In the genomic region with DNA sequence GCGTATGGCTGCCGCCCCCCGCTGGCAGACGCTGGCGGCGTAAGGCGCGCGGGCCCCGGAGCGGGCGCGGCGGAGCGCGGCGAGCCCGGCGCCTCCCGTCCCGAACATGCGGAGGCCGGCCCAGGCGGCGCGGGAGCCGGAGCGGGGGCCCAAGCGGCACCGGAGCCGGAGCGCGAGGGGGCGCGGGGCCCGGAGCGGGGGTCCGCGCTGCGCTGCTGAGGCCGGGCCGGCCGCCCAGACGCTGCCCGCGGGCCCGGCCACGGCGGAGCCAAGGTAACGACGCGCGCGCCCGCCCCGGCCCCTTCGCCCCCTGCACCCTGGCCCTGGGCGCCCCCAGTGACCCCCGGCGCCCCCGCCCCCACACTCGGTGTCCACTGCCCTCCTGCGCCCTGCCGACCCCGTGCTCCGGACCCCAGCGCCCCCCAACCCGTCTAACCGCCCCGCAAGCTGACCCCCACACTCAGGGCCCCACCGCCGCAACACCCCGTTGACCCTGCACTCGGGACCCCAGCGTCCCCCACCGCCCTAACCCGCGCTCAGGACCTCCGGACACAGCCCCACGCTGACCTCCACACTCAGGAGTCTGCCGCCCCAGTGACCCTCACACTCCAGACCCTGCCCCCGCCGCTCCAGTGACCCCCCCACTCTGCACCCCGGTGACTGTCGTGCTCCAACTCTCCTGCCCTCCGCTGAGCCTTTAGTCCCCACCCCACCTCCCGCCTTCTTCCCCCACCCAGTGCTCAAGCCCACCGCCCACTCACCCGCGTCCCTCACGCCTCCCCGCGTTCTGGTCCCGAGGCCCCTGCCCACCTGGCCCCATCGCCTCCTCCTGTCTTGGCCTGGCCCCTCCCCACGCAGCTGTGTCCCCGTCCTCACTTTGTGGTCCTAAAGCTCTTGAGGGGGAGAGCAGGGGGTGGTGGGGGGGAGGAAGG, we compare ENCODE assay signal across 1 cellular context.
TF ChIP-seq lines count a peak whose summit lies in the region.

Gene CSNK1G2, plus strand, starts transcription at position 27 of the 932 bp plus-strand sequence. CDS start 28,601 bp downstream, outside the sequence.

TF ChIP-seq in HepG2, 621 proteins besides CTCF, POLR2A, EP300 and RAD21 (continued from another document and continues in another):
- TF ChIP-seq, protein P1, sequence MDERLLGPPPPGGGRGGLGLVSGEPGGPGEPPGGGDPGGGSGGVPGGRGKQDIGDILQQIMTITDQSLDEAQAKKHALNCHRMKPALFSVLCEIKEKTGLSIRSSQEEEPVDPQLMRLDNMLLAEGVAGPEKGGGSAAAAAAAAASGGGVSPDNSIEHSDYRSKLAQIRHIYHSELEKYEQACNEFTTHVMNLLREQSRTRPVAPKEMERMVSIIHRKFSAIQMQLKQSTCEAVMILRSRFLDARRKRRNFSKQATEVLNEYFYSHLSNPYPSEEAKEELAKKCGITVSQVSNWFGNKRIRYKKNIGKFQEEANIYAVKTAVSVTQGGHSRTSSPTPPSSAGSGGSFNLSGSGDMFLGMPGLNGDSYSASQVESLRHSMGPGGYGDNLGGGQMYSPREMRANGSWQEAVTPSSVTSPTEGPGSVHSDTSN (CRISPR knock-in tag; IDR thresholded peaks at IDR 0.05): no peak
- TF ChIP-seq THAP11 (CRISPR knock-in tag; IDR thresholded peaks at IDR 0.05): no peak
- no peak for TF ChIP-seq FOXO1 (CRISPR knock-in tag; IDR thresholded peaks at IDR 0.05)
- no peak for TF ChIP-seq TOPORS (CRISPR knock-in tag; IDR thresholded peaks at IDR 0.05)
- TF ChIP-seq ZNF562 (CRISPR knock-in tag; IDR thresholded peaks at IDR 0.05; ENCODE audit: borderline replicate concordance): no peak
- TF ChIP-seq WIZ (CRISPR knock-in tag; IDR thresholded peaks at IDR 0.05): no peak
- 0 out of 2 replicates have a peak, but pooled peaks have one; percentile 68 for TF ChIP-seq ZNF747 (CRISPR knock-in tag; IDR thresholded peaks at IDR 0.05; ENCODE audit: borderline replicate concordance)
- no peak for TF ChIP-seq ZNF672 (CRISPR knock-in tag; IDR thresholded peaks at IDR 0.05)
- 0 out of 2 replicates have a peak, but pooled peaks have one; percentile 14 for TF ChIP-seq ZSCAN31 (CRISPR knock-in tag; IDR thresholded peaks at IDR 0.05; ENCODE audit: low read depth)
- TF ChIP-seq ZBTB7A (CRISPR knock-in tag; IDR thresholded peaks at IDR 0.05): peak; percentile 80; the same call in 1 of the 2 replicates
- no peak for TF ChIP-seq XBP1 (CRISPR knock-in tag; IDR thresholded peaks at IDR 0.05)
- TF ChIP-seq KDM4B (CRISPR knock-in tag; IDR thresholded peaks at IDR 0.05): no peak
- 0 out of 2 replicates have a peak, but pooled peaks have one; percentile 32 for TF ChIP-seq ZNF713 (CRISPR knock-in tag; IDR thresholded peaks at IDR 0.05)
- TF ChIP-seq ZNF883 (CRISPR knock-in tag; IDR thresholded peaks at IDR 0.05; ENCODE audit: not compliant biosample characterization): peak; percentile 33
- 0 out of 2 replicates have a peak, but pooled peaks have one; percentile 4 for TF ChIP-seq MAX (IDR thresholded peaks at IDR 0.05)
- TF ChIP-seq ZNF160 (CRISPR knock-in tag; IDR thresholded peaks at IDR 0.05): no peak
- TF ChIP-seq PTBP1 (IDR thresholded peaks at IDR 0.05; ENCODE audit: low read depth, low read length, poor library complexity, severe bottlenecking): no peak
- peak; percentile 85 for TF ChIP-seq HNRNPLL (IDR thresholded peaks at IDR 0.05; ENCODE audit: low read depth, low read length, poor library complexity, severe bottlenecking)
- no peak for TF ChIP-seq ZNF777 (CRISPR knock-in tag; IDR thresholded peaks at IDR 0.05)
- no peak for TF ChIP-seq SMAD3 (CRISPR knock-in tag; IDR thresholded peaks at IDR 0.05)
- no peak for TF ChIP-seq ZNF678 (CRISPR knock-in tag; IDR thresholded peaks at IDR 0.05)
- peak; percentile 31 for TF ChIP-seq RBFOX2 (IDR thresholded peaks at IDR 0.05; ENCODE audit: low read depth, low read length)
- no peak for TF ChIP-seq HOMEZ (CRISPR knock-in tag; IDR thresholded peaks at IDR 0.05; ENCODE audit: low read depth)
- TF ChIP-seq MLXIP (CRISPR knock-in tag; IDR thresholded peaks at IDR 0.05; ENCODE audit: borderline replicate concordance): no peak
- no peak for TF ChIP-seq ZNF225 (CRISPR knock-in tag; IDR thresholded peaks at IDR 0.05)
- TF ChIP-seq KLF13 (CRISPR knock-in tag; IDR thresholded peaks at IDR 0.05): no peak
- TF ChIP-seq RELA (CRISPR knock-in tag; IDR thresholded peaks at IDR 0.05): no peak
- no peak for TF ChIP-seq SETDB1 (CRISPR knock-in tag; IDR thresholded peaks at IDR 0.05; ENCODE audit: borderline replicate concordance)
- TF ChIP-seq ZC3H13 (CRISPR knock-in tag; IDR thresholded peaks at IDR 0.05): 0 out of 2 replicates have a peak, but pooled peaks have one; percentile 5
- TF ChIP-seq ZFX (CRISPR knock-in tag; IDR thresholded peaks at IDR 0.05; ENCODE audit: low read depth): no peak
- no peak for TF ChIP-seq NFIB (CRISPR knock-in tag; IDR thresholded peaks at IDR 0.05; ENCODE audit: borderline replicate concordance)
- no peak for TF ChIP-seq AHR (CRISPR knock-in tag; IDR thresholded peaks at IDR 0.05)
- TF ChIP-seq ZMYM3 (CRISPR knock-in tag; IDR thresholded peaks at IDR 0.05): no peak
- no peak for TF ChIP-seq FOXP4 (CRISPR knock-in tag; IDR thresholded peaks at IDR 0.05)
- no peak for TF ChIP-seq ZNF296 (CRISPR knock-in tag; conservative IDR thresholded peaks at IDR 0.05)
- no peak for TF ChIP-seq ZNF354B (CRISPR knock-in tag; IDR thresholded peaks at IDR 0.05)
- TF ChIP-seq, protein P2, sequence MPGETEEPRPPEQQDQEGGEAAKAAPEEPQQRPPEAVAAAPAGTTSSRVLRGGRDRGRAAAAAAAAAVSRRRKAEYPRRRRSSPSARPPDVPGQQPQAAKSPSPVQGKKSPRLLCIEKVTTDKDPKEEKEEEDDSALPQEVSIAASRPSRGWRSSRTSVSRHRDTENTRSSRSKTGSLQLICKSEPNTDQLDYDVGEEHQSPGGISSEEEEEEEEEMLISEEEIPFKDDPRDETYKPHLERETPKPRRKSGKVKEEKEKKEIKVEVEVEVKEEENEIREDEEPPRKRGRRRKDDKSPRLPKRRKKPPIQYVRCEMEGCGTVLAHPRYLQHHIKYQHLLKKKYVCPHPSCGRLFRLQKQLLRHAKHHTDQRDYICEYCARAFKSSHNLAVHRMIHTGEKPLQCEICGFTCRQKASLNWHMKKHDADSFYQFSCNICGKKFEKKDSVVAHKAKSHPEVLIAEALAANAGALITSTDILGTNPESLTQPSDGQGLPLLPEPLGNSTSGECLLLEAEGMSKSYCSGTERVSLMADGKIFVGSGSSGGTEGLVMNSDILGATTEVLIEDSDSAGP (CRISPR knock-in tag; IDR thresholded peaks at IDR 0.05; ENCODE audit: borderline replicate concordance): no peak
- TF ChIP-seq CENPT (CRISPR knock-in tag; IDR thresholded peaks at IDR 0.05; ENCODE audit: low read depth): no peak
- no peak for TF ChIP-seq ZNF142 (CRISPR knock-in tag; IDR thresholded peaks at IDR 0.05)
- TF ChIP-seq ESRRA (CRISPR knock-in tag; IDR thresholded peaks at IDR 0.05; ENCODE audit: low read depth): 0 out of 2 replicates have a peak, but pooled peaks have one; percentile 0
- TF ChIP-seq GPN1 (CRISPR knock-in tag; IDR thresholded peaks at IDR 0.05; ENCODE audit: borderline replicate concordance): no peak
